20 cellular contexts compared by ENCODE assay signal in genomic region chr6:22925304-22925835, GRCh38.
A peak's percentile ranks its signal among the peaks of the same experiment; 100 is the strongest.
DNase-seq lines count a peak whose midpoint lies in the region; ATAC-seq, FAIRE-seq and TF ChIP-seq lines count a peak whose summit lies in the region.
"Had no signal": no experiment of that assay in that cellular context is flagged by ENCODE, and none has a peak within 500 bp of the region (broad histone marks: within the 10 kb centered on the region; RNA-seq: fewer than 3 reads in every experiment).

No MANE protein-coding gene starts in this region.

- H3K4me1 ChIP-seq in heart right ventricle (peaks cover 0 to 47% (median 39%) of the 10 kb centered on the region in 9 donors), endothelial cell of umbilical vein (ENCODE audit: control insufficient read depth, extremely low read depth, insufficient read depth, low read length) (peaks cover 21% of the 10 kb centered on the region)

- no peak for TF ChIP-seq POLR2A in endothelial cell of umbilical vein (IDR thresholded peaks at IDR 0.05; ENCODE audit: low read depth, low read length)

- peak overlapping the region; percentile 35 for H2AFZ ChIP-seq in endothelial cell of umbilical vein (ENCODE audit: low read depth, low read length)

- H3K27ac ChIP-seq in heart right ventricle (peak overlapping the region in 6 of 10 donors; percentile 11 to 68 (median 26)), endothelial cell of umbilical vein (ENCODE audit: insufficient read depth, low read depth, low read length) (peak overlapping the region; percentile 39)
- H3K27ac ChIP-seq: BLaER1, HL-60 had no signal

- H3K4me3 ChIP-seq in heart right ventricle (no peak overlapping the region), endothelial cell of umbilical vein (replicated peaks in 1 of 3; ENCODE audit: insufficient read depth in 1 of 3, low read depth in 1 of 3, low read length in 3 of 3) (no peak overlapping the region)
- H3K4me3 ChIP-seq: BLaER1, K562 had no signal

- H3K4me2 ChIP-seq in endothelial cell of umbilical vein (ENCODE audit: insufficient read depth, low read length), result peak overlapping the region; percentile 39

- no peak for TF ChIP-seq CTCF in heart right ventricle (IDR thresholded peaks at IDR 0.05)
- TF ChIP-seq CTCF in endothelial cell of umbilical vein (IDR thresholded peaks at IDR 0.05; ENCODE audit: extremely low read depth in 1 of 2, insufficient read depth in 1 of 2, low read depth in 1 of 2, low read length in 2 of 2), result no peak
- no peak for TF ChIP-seq CTCF in neural crest cell (conservative IDR thresholded peaks at IDR 0.05)

- FAIRE-seq in endothelial cell of umbilical vein (lab: Jason Lieb, UNC), result peak; percentile 60
- FAIRE-seq: A204.1, HTR-8/SVneo, K562 had no signal

- no peaks in the 10 kb centered on the region for H3K9me3 ChIP-seq in heart right ventricle
- H3K9me3 ChIP-seq in endothelial cell of umbilical vein (replicated peaks; ENCODE audit: control insufficient read depth, insufficient read depth, low read length), result no peaks in the 10 kb centered on the region
- H3K9me3 ChIP-seq: BLaER1 had no signal

- H3K36me3 ChIP-seq in heart right ventricle (no peaks in the 10 kb centered on the region), endothelial cell of umbilical vein (ENCODE audit: control insufficient read depth in 2 of 2, extremely low read depth in 1 of 2, insufficient read depth in 2 of 2, low read length in 2 of 2) (no peaks in the 10 kb centered on the region)
- H3K36me3 ChIP-seq: BLaER1 had no signal

- H3K27me3 ChIP-seq in heart right ventricle, result no peaks in the 10 kb centered on the region
- no peaks in the 10 kb centered on the region for H3K27me3 ChIP-seq in endothelial cell of umbilical vein (ENCODE audit: control insufficient read depth in 2 of 2, insufficient read depth in 2 of 2, low read length in 2 of 2)
- H3K27me3 ChIP-seq: BLaER1 had no signal

- 23 to 25% methylated on average over 2 of the region's 2 CpGs for WGBS in heart right ventricle, 2 donors

- peaks cover 69% of the 10 kb centered on the region for H3K4me1 Mint-ChIP-seq in neural crest cell
- no peaks in the 10 kb centered on the region for H3K4me1 Mint-ChIP-seq in activated naive CD8-positive, alpha-beta T cell treated with anti-CD3 and anti-CD28 coated beads for 36 hours

- no peaks in the 10 kb centered on the region for H3K79me2 ChIP-seq in endothelial cell of umbilical vein (ENCODE audit: control insufficient read depth, insufficient read depth, low read length)

- no TSS peak for BruUV-seq in endothelial cell of umbilical vein (replicated peaks; lab: Mats Ljungman, UMichigan)

- no peak overlapping the region for H3K4me3 Mint-ChIP-seq in neural crest cell
- no peak overlapping the region for H3K4me3 Mint-ChIP-seq in activated naive CD8-positive, alpha-beta T cell treated with anti-CD3 and anti-CD28 coated beads for 36 hours
- H3K4me3 Mint-ChIP-seq: CD8-positive, alpha-beta T cell had no signal

- H3K9ac ChIP-seq in endothelial cell of umbilical vein (replicated peaks; ENCODE audit: extremely low read depth, insufficient read depth, low read length), result no peak overlapping the region
- H3K9ac ChIP-seq: BLaER1 had no signal

- dilution Hi-C loops in endothelial cell of umbilical vein (cut with MboI; ENCODE audit: extremely low pct_ligation_motif_present, low sequenced_read_pairs), result no loop called here

- ATAC-seq in heart right ventricle (peak in 4 of 8 donors; percentile 22 to 56 (median 37)), Right ventricle myocardium superior (ENCODE audit: poor library complexity) (no peak)
- ATAC-seq: CD8-positive, alpha-beta T cell; HCT116; K562 had no signal

- H3K27me3 Mint-ChIP-seq in neural crest cell (ENCODE audit: low read depth), result no peaks in the 10 kb centered on the region
- H3K27me3 Mint-ChIP-seq in activated naive CD8-positive, alpha-beta T cell treated with anti-CD3 and anti-CD28 coated beads for 36 hours, result no peaks in the 10 kb centered on the region

- H3K27ac Mint-ChIP-seq in neural crest cell (ENCODE audit: unreplicated experiment), result peak overlapping the region; percentile 85
- no peak overlapping the region for H3K27ac Mint-ChIP-seq in activated naive CD8-positive, alpha-beta T cell treated with anti-CD3 and anti-CD28 coated beads for 36 hours
- H3K27ac Mint-ChIP-seq: CD8-positive, alpha-beta T cell had no signal

- no peak for DNase-seq in heart right ventricle
- DNase-seq in Right ventricle myocardium superior, result no peak
- peak; percentile 78 for DNase-seq in endothelial cell of umbilical vein (ENCODE audit: low read depth, low spot score)
- DNase-seq in neural crest cell (ENCODE audit: low read depth, low spot score), result no peak
- DNase-seq in activated gamma-delta T cell (lab: John Stamatoyannopoulos, UW), result no peak
- DNase-seq in globus pallidus (ENCODE audit: low spot score), result no peak
- no peak for DNase-seq in activated naive CD8-positive, alpha-beta T cell treated with anti-CD3 and anti-CD28 coated beads for 36 hours
- DNase-seq in stimulated activated CD4-positive, alpha-beta T cell treated with anti-CD3 and anti-CD28 coated beads, Interleukin-2, amount 100 ng/mL, for 24 hours, result no peak
- DNase-seq: CD8-positive, alpha-beta T cell; DMS79 treated with DMSO at 0.1 percent for 48 hours; NCI-H2029; NCI-H446 treated with DMSO at 0.1 percent for 48 hours; OCI-M1; RPMI8226 had no signal

- H3K36me3 Mint-ChIP-seq in neural crest cell (ENCODE audit: low read depth), result no peaks in the 10 kb centered on the region
- no peaks in the 10 kb centered on the region for H3K36me3 Mint-ChIP-seq in activated naive CD8-positive, alpha-beta T cell treated with anti-CD3 and anti-CD28 coated beads for 36 hours
- H3K36me3 Mint-ChIP-seq: CD8-positive, alpha-beta T cell had no signal

- no peaks in the 10 kb centered on the region for H3K9me1 ChIP-seq in endothelial cell of umbilical vein (replicated peaks; ENCODE audit: control insufficient read depth, extremely low read depth, insufficient read depth, low read length)

- intact Hi-C loops in heart right ventricle (cut with DNase I), result loop anchor here in 2 of 10 donors (10.0 kb wide), 2 partner anchors 91 to 1331 kb away; partner anchors contain the start of gene SOX4 (in 1 of the 2)
- intact Hi-C loops in Right ventricle myocardium superior (cut with DNase I), result no loop called here
- intact Hi-C loops in endothelial cell of umbilical vein (cut with micrococcal nuclease), result no loop called here

- H3K9me3 Mint-ChIP-seq in neural crest cell, result no peaks in the 10 kb centered on the region
- H3K9me3 Mint-ChIP-seq in activated naive CD8-positive, alpha-beta T cell treated with anti-CD3 and anti-CD28 coated beads for 36 hours, result no peaks in the 10 kb centered on the region
- H3K9me3 Mint-ChIP-seq: CD8-positive, alpha-beta T cell had no signal

- CTCF ChIA-PET in endothelial cell of umbilical vein (lab: Charles Lee), result interaction anchor here (1.1 to 1.3 kb wide), 2 partner anchors 19 to 84 kb away, joined by 4 read pairs; no protein-coding TSS in a partner anchor

- POLR2A ChIA-PET in endothelial cell of umbilical vein (lab: Charles Lee), result no interaction called here

- no peaks in the 10 kb centered on the region for H4K20me1 ChIP-seq in endothelial cell of umbilical vein (replicated peaks; ENCODE audit: control insufficient read depth, extremely low read depth, insufficient read depth, low read length)
- H4K20me1 ChIP-seq: BLaER1 had no signal

TF ChIP-seq in endothelial cell of umbilical vein, 7 proteins besides CTCF, POLR2A, EP300 and RAD21:
- TF ChIP-seq JUN (IDR thresholded peaks at IDR 0.05; ENCODE audit: borderline replicate concordance, insufficient read depth, insufficient read length, low read depth) (no peak), EZH2 (IDR thresholded peaks at IDR 0.05; ENCODE audit: borderline replicate concordance, low read depth, low read length, severe bottlenecking) (no peak), FOS (IDR thresholded peaks at IDR 0.05; ENCODE audit: borderline replicate concordance, insufficient read depth, low read length) (no peak), MAX (IDR thresholded peaks at IDR 0.05; ENCODE audit: insufficient read depth, insufficient read length) (no peak), GATA2 (IDR thresholded peaks at IDR 0.05; ENCODE audit: insufficient read depth, insufficient read length, low read depth, low read length) (no peak), MYC (IDR thresholded peaks at IDR 0.05; ENCODE audit: low read depth, low read length) (no peak), POLR2AphosphoS5 (IDR thresholded peaks at IDR 0.05; ENCODE audit: insufficient read depth, low read depth, low read length) (no peak)
TF ChIP-seq in endothelial cell of umbilical vein: peak in this region for 0.
